Comparison of ENCODE assay signal across 13 cellular contexts in genomic region chr2:109662889-109663288, GRCh38. TPM values are rescaled to one million over a fixed set of nuclear protein-coding genes. Genes with fewer than 3 reads are reported as not detected.
A peak's percentile ranks its signal among the peaks of the same experiment; 100 is the strongest.
DNase-seq lines count a peak whose midpoint lies in the region; TF ChIP-seq lines count a peak whose summit lies in the region.
"Had no signal": no experiment of that assay in that cellular context is flagged by ENCODE, and none has a peak within 500 bp of the region (broad histone marks: within the 10 kb centered on the region; RNA-seq: fewer than 3 reads in every experiment).

No MANE protein-coding gene starts in this region.

- H3K9ac ChIP-seq in trophoblast cell (ENCODE audit: low read length), result no peak overlapping the region

- H2BK12ac ChIP-seq in trophoblast cell (ENCODE audit: low read length), result no peak overlapping the region

- H3K4me3 ChIP-seq in PC-9 (no peak overlapping the region), epithelial cell of proximal tubule (ENCODE audit: low read depth, low read length) (no peak overlapping the region), trophoblast cell (ENCODE audit: low read depth, low read length) (no peak overlapping the region)

- H2BK5ac ChIP-seq in trophoblast cell (ENCODE audit: low read depth, low read length, poor library complexity), result no peak overlapping the region

- DNase-seq in DMS 273 (lab: John Stamatoyannopoulos, UW; ENCODE audit: unreplicated experiment) (peak; percentile 39), DMS 273 treated with DMSO at 0.1 percent for 48 hours (lab: John Stamatoyannopoulos, UW) (no peak), PC-9 (no peak), epithelial cell of proximal tubule (ENCODE audit: low read depth) (no peak), trophoblast cell (peak; percentile 36 to 74)
- DNase-seq in NK-92 treated with Interleukin-12 subunit alpha and Interleukin-12 subunit beta, amount 100 ng/mL, for 24 hours (lab: John Stamatoyannopoulos, UW), result no peak
- DNase-seq in activated CD8-positive, alpha-beta memory T cell treated with anti-CD3 and anti-CD28 coated beads, Interleukin-2, amount 50 U/mL, for 48 hours, result no peak
- DNase-seq in activated naive CD4-positive, alpha-beta T cell treated with anti-CD3 and anti-CD28 coated beads, Interleukin-2, amount 50 U/mL, for 16 hours, result no peak
- DNase-seq: 8988T; activated naive CD4-positive, alpha-beta T cell treated with anti-CD3 and anti-CD28 coated beads for 36 hours; CD8-positive, alpha-beta memory T cell; KBM-7; small intestine had no signal

- H3K9me2 ChIP-seq in PC-9 (ENCODE audit: insufficient read depth), result no peaks in the 10 kb centered on the region

- H3K27ac ChIP-seq in PC-9 (no peak overlapping the region), trophoblast cell (ENCODE audit: low read depth, low read length) (no peak overlapping the region)

- no peak overlapping the region for H3K18ac ChIP-seq in trophoblast cell (ENCODE audit: low read length)

- no peak overlapping the region for H2AK5ac ChIP-seq in trophoblast cell (ENCODE audit: low read length)

- H3K9me3 ChIP-seq in PC-9 (ENCODE audit: insufficient read depth, low read depth), result no peaks in the 10 kb centered on the region
- peaks cover 2% of the 10 kb centered on the region for H3K9me3 ChIP-seq in trophoblast cell (ENCODE audit: insufficient read depth, low read depth, low read length)

- H3K36me3 ChIP-seq in PC-9 (ENCODE audit: low read depth) (no peaks in the 10 kb centered on the region), trophoblast cell (ENCODE audit: control insufficient read depth in 1 of 2, insufficient read depth in 2 of 2, low read length in 2 of 2) (no peaks in the 10 kb centered on the region)

- H2AFZ ChIP-seq in PC-9, result no peak overlapping the region
- H2AFZ ChIP-seq in trophoblast cell (ENCODE audit: insufficient read depth, low read length, poor library complexity), result no peak overlapping the region

- H3K27me3 ChIP-seq in PC-9 (ENCODE audit: insufficient read depth, low read depth) (no peaks in the 10 kb centered on the region), trophoblast cell (ENCODE audit: insufficient read depth, low read length) (no peaks in the 10 kb centered on the region)

- no peaks in the 10 kb centered on the region for H3K4me1 ChIP-seq in PC-9 (replicated peaks; ENCODE audit: insufficient read depth)
- peaks cover 4 to 7% of the 10 kb centered on the region in 2 experiments for H3K4me1 ChIP-seq in trophoblast cell (ENCODE audit: control insufficient read depth in 1 of 2, insufficient read depth in 2 of 2, low read length in 2 of 2)

- no peak overlapping the region for H3K4ac ChIP-seq in trophoblast cell (ENCODE audit: low read depth, low read length)

- H3K4me2 ChIP-seq in PC-9 (no peak overlapping the region), trophoblast cell (ENCODE audit: low read length) (no peak overlapping the region)

- no peak overlapping the region for H4K12ac ChIP-seq in trophoblast cell (ENCODE audit: low read depth, low read length)

- H4K91ac ChIP-seq in trophoblast cell (ENCODE audit: low read depth, low read length), result no peak overlapping the region

- no peaks in the 10 kb centered on the region for H3K79me2 ChIP-seq in PC-9 (ENCODE audit: low read depth)
- no peaks in the 10 kb centered on the region for H3K79me2 ChIP-seq in trophoblast cell (ENCODE audit: control insufficient read depth, insufficient read depth, low read length, poor library complexity)

- POLR2A ChIA-PET in PC-9 (lab: Charles Lee; ENCODE audit: unreplicated experiment), result no interaction called here

- no peak overlapping the region for H4K8ac ChIP-seq in trophoblast cell (ENCODE audit: low read depth, low read length)

- H3F3A ChIP-seq in PC-9 (ENCODE audit: insufficient read depth, low read depth), result no peaks in the 10 kb centered on the region

- H4K20me1 ChIP-seq in PC-9 (ENCODE audit: insufficient read depth), result no peaks in the 10 kb centered on the region

- H2BK120ac ChIP-seq in trophoblast cell (ENCODE audit: insufficient read depth, low read length, poor library complexity), result no peak overlapping the region

- intact Hi-C loops in PC-9 (cut with micrococcal nuclease; ENCODE audit: unreplicated experiment), result loop anchor here (5.0 kb wide), 1 partner anchor 116 kb away; no protein-coding TSS in a partner anchor

- H3K14ac ChIP-seq in trophoblast cell (ENCODE audit: low read length), result no peak overlapping the region

- H3K23ac ChIP-seq in trophoblast cell (ENCODE audit: low read length), result no peak overlapping the region

- CTCF ChIA-PET in PC-9 (lab: Charles Lee), result no interaction called here

- no peaks in the 10 kb centered on the region for H3K79me1 ChIP-seq in trophoblast cell (ENCODE audit: low read length)

- BruUV-seq in PC-9 (replicated peaks; lab: Mats Ljungman, UMichigan), result no TSS peak

- TF ChIP-seq CTCF in PC-9 (conservative IDR thresholded peaks at IDR 0.05) (peak; percentile 60), epithelial cell of proximal tubule (conservative IDR thresholded peaks at IDR 0.05; ENCODE audit: low read depth, low read length) (peak; percentile 52)

RNA-seq across cellular contexts. Expression of gene SOWAHC, which starts 48.7 kb away (rescaled TPM):
- total RNA-seq in PC-9 (2021) (12.8 and 14.3 TPM in 2 replicates), epithelial cell of proximal tubule (9.2 and 22.5 TPM in 2 replicates)
- polyA plus RNA-seq in trophoblast cell (2013), result 28.1 and 29.3 TPM in 2 replicates

RNA-seq across cellular contexts. Expression of gene SEPTIN10, which starts 49.1 kb away (rescaled TPM):
- total RNA-seq in PC-9 (2021) (112 and 119 TPM in 2 replicates), epithelial cell of proximal tubule (64.0 and 80.6 TPM in 2 replicates)
- 109 and 116 TPM in 2 replicates for polyA plus RNA-seq in trophoblast cell (2013)

Comparison
In these comparisons a context has a peak if more than half of its experiments do, and no peak if none do; other contexts are left out.
1. DNase-seq: peak in DMS 273 (single experiment) and trophoblast cell (2 of 2); none in DMS 273 treated with DMSO at 0.1 percent for 48 hours (single experiment), PC-9 (0 of 2), epithelial cell of proximal tubule (single experiment), NK-92 treated with Interleukin-12 subunit alpha and Interleukin-12 subunit beta, amount 100 ng/mL, for 24 hours (single experiment), activated CD8-positive, alpha-beta memory T cell treated with anti-CD3 and anti-CD28 coated beads, Interleukin-2, amount 50 U/mL, for 48 hours (single experiment) and activated naive CD4-positive, alpha-beta T cell treated with anti-CD3 and anti-CD28 coated beads, Interleukin-2, amount 50 U/mL, for 16 hours (single experiment).